11 cellular contexts compared by ENCODE assay signal in genomic region chrX:53357799-53358530, GRCh38.
DNase-seq lines count a peak whose midpoint lies in the region; ATAC-seq, FAIRE-seq and TF ChIP-seq lines count a peak whose summit lies in the region.
"Had no signal": no experiment of that assay in that cellular context is flagged by ENCODE, and none has a peak within 500 bp of the region (broad histone marks: within the 10 kb centered on the region; RNA-seq: fewer than 3 reads in every experiment).

No MANE protein-coding gene starts in this region.

- CTCF ChIA-PET in H1 (lab: Charles Lee; ENCODE audit: partially characterized antibody) = interaction anchor here (0.6 to 1.0 kb wide), 2 partner anchors 31 to 45 kb away, joined by 3 read pairs; no protein-coding TSS in a partner anchor

- no peak overlapping the region for H3K18ac ChIP-seq in H1 (ENCODE audit: extremely low read depth, low read length)

- no peaks in the 10 kb centered on the region for H4K20me1 ChIP-seq in H1 (replicated peaks in 1 of 2; ENCODE audit: control insufficient read depth in 1 of 2, insufficient read depth in 2 of 2, low read length in 2 of 2)
- no peaks in the 10 kb centered on the region for H4K20me1 ChIP-seq in neural progenitor cell (ENCODE audit: low read depth)

- H3K4me1 ChIP-seq in NT2/D1 (ENCODE audit: insufficient read depth, insufficient read length) (no peaks in the 10 kb centered on the region), H1 (replicated peaks in 1 of 4; ENCODE audit: control insufficient read depth in 3 of 4, insufficient read depth in 4 of 4, low read length in 3 of 4) (no peaks in the 10 kb centered on the region), neural progenitor cell (no peaks in the 10 kb centered on the region)

- POLR2A ChIA-PET in H1 (lab: Charles Lee; ENCODE audit: partially characterized antibody) = interaction anchor here (1.1 kb wide), 1 partner anchor 133 kb away, joined by 3 read pairs; no protein-coding TSS in a partner anchor

- H3K36me3 ChIP-seq in NT2/D1 (ENCODE audit: insufficient read depth, insufficient read length, low read length) = no peaks in the 10 kb centered on the region
- no peaks in the 10 kb centered on the region for H3K36me3 ChIP-seq in H1 (ENCODE audit: control insufficient read depth in 2 of 4, insufficient read depth in 4 of 4, low read length in 3 of 4)
- no peaks in the 10 kb centered on the region for H3K36me3 ChIP-seq in neural progenitor cell

- H3F3A ChIP-seq in neural progenitor cell (ENCODE audit: low read depth) = no peaks in the 10 kb centered on the region

- H3K79me2 ChIP-seq in H1 (ENCODE audit: control insufficient read depth in 1 of 2, insufficient read depth in 2 of 2, low read length in 2 of 2) (no peaks in the 10 kb centered on the region), neural progenitor cell (ENCODE audit: low read depth) (no peaks in the 10 kb centered on the region)

- H3K79me1 ChIP-seq in H1 (ENCODE audit: low read depth, low read length) = no peaks in the 10 kb centered on the region

- no peak overlapping the region for H3K14ac ChIP-seq in H1 (ENCODE audit: insufficient read length)

- H4K5ac ChIP-seq in H1 (ENCODE audit: insufficient read length, low read depth, low read length) = no peak overlapping the region

- no peak overlapping the region for H2BK5ac ChIP-seq in H1 (ENCODE audit: low read depth, low read length)

- H3K9me3 ChIP-seq in NT2/D1 (ENCODE audit: insufficient read depth, low read length) (peaks cover 8% of the 10 kb centered on the region; the same call in 1 of the 2 replicates), H1 (ENCODE audit: insufficient read depth in 2 of 2, low read depth in 1 of 2, low read length in 1 of 2) (no peaks in the 10 kb centered on the region), neural progenitor cell (ENCODE audit: low read depth) (no peaks in the 10 kb centered on the region)

- H3K4me2 ChIP-seq in H1 (ENCODE audit: insufficient read depth in 1 of 2, low read depth in 2 of 2, low read length in 2 of 2) = no peak overlapping the region
- H3K4me2 ChIP-seq in neural progenitor cell = no peak overlapping the region

- no peak overlapping the region for H3K23ac ChIP-seq in H1 (ENCODE audit: insufficient read length)

- peaks cover 3% of the 10 kb centered on the region for H3K4me1 Mint-ChIP-seq in neural progenitor cell
- H3K4me1 Mint-ChIP-seq: naive B cell had no signal

- H2BK15ac ChIP-seq in H1 (ENCODE audit: low read length) = no peak overlapping the region

- no peak for TF ChIP-seq CTCF in H1 (IDR thresholded peaks at IDR 0.05; ENCODE audit: control extremely low read depth in 1 of 3, insufficient read depth in 1 of 3, low read depth in 1 of 3, low read length in 3 of 3)
- TF ChIP-seq CTCF in neural progenitor cell (IDR thresholded peaks at IDR 0.05) = no peak

- no peak overlapping the region for H2AFZ ChIP-seq in H1 (ENCODE audit: low read length)
- no peak overlapping the region for H2AFZ ChIP-seq in neural progenitor cell (replicated peaks)

- H2BK120ac ChIP-seq in H1 (replicated peaks; ENCODE audit: low read depth, low read length) = no peak overlapping the region

- no peaks in the 10 kb centered on the region for H3K23me2 ChIP-seq in H1 (ENCODE audit: low read depth, low read length)

- H2BK12ac ChIP-seq in H1 (ENCODE audit: low read depth, low read length) = no peak overlapping the region

- no peak overlapping the region for H3K4me3 Mint-ChIP-seq in neural progenitor cell
- H3K4me3 Mint-ChIP-seq: naive B cell had no signal

- ATAC-seq in GM21367 (IDR thresholded peaks at IDR 0.05; ENCODE audit: unreplicated experiment) (no peak), GM19463 (IDR thresholded peaks at IDR 0.05; ENCODE audit: unreplicated experiment) (no peak), HG02623 (IDR thresholded peaks at IDR 0.05; ENCODE audit: unreplicated experiment) (no peak)

- no peak for DNase-seq in GM12891 (ENCODE audit: insufficient read length, low spot score)
- DNase-seq in NT2/D1 (ENCODE audit: low read depth, low spot score) = peak; percentile 44
- DNase-seq in H1 (ENCODE audit: low read depth in 1 of 2, low spot score in 2 of 2) = no peak
- peak; percentile 49 for DNase-seq in neural progenitor cell (ENCODE audit: low spot score)
- DNase-seq: aorta, DMS153, naive B cell, NCI-H187 had no signal

- H3K9ac ChIP-seq in NT2/D1 (ENCODE audit: insufficient read length, low read depth) = no peak overlapping the region
- H3K9ac ChIP-seq in H1 (replicated peaks in 1 of 4; ENCODE audit: extremely low read depth in 1 of 4, low read depth in 3 of 4, low read length in 3 of 4) = no peak overlapping the region
- no peak overlapping the region for H3K9ac ChIP-seq in neural progenitor cell

- no peaks in the 10 kb centered on the region for H3K27me3 ChIP-seq in NT2/D1 (ENCODE audit: insufficient read depth, insufficient read length)
- H3K27me3 ChIP-seq in H1 (replicated peaks in 1 of 4; ENCODE audit: control insufficient read depth in 3 of 4, extremely low read depth in 1 of 4, insufficient read depth in 3 of 4, low read length in 3 of 4) = no peaks in the 10 kb centered on the region
- no peaks in the 10 kb centered on the region for H3K27me3 ChIP-seq in neural progenitor cell

- H3K4me3 ChIP-seq in NT2/D1 (ENCODE audit: insufficient read length, low read depth) = no peak overlapping the region
- H3K4me3 ChIP-seq in H1 (ENCODE audit: extremely low read depth in 1 of 4, insufficient read depth in 2 of 4, low read depth in 3 of 4, low read length in 4 of 4) = no peak overlapping the region
- no peak overlapping the region for H3K4me3 ChIP-seq in neural progenitor cell

- H3K27ac Mint-ChIP-seq in neural progenitor cell = peak overlapping the region; percentile 10
- H3K27ac Mint-ChIP-seq: naive B cell had no signal

- no peak overlapping the region for H3K4ac ChIP-seq in H1 (replicated peaks; ENCODE audit: insufficient read length, low read depth, low read length)

- H3K56ac ChIP-seq in H1 (replicated peaks; ENCODE audit: insufficient read length, low read depth, low read length) = no peak overlapping the region

- TF ChIP-seq RAD21 in H1 (IDR thresholded peaks at IDR 0.05 in 1 of 2, conservative IDR thresholded peaks at IDR 0.05 in 1 of 2; ENCODE audit: low read depth in 2 of 2, low read length in 2 of 2) = no peak

- H3K9me3 Mint-ChIP-seq in neural progenitor cell = peaks cover 9% of the 10 kb centered on the region

- FAIRE-seq in GM12891 (lab: Jason Lieb, UNC) (peak; percentile 5), H1 (lab: Jason Lieb, UNC) (peak; percentile 72)

- H4K8ac ChIP-seq in H1 (ENCODE audit: extremely low read depth, insufficient read depth, low read length) = no peak overlapping the region

- H4K91ac ChIP-seq in H1 (replicated peaks; ENCODE audit: insufficient read length, low read length) = no peak overlapping the region

- no peak for TF ChIP-seq EP300 in H1 (IDR thresholded peaks at IDR 0.05; ENCODE audit: borderline replicate concordance in 1 of 2, low read depth in 2 of 2, low read length in 2 of 2)

- H3K27ac ChIP-seq in H1 (ENCODE audit: low read depth, low read length) (no peak overlapping the region), neural progenitor cell (no peak overlapping the region)

- TF ChIP-seq POLR2A in GM12891 (IDR thresholded peaks at IDR 0.05; ENCODE audit: low read depth, low read length) (no peak), H1 (IDR thresholded peaks at IDR 0.05; ENCODE audit: control extremely low read depth in 1 of 2, low read depth in 2 of 2, low read length in 2 of 2) (no peak)

- peaks cover 2% of the 10 kb centered on the region for H3K36me3 Mint-ChIP-seq in neural progenitor cell

- peaks cover 1% of the 10 kb centered on the region for H3K27me3 Mint-ChIP-seq in neural progenitor cell (ENCODE audit: insufficient read depth, low read depth)

- no peak overlapping the region for H2AK5ac ChIP-seq in H1 (ENCODE audit: low read depth, low read length)

- 58% methylated on average over 8 of the region's 8 CpGs; no CpG with 5 or more reads in 1 of the 2 experiments for WGBS in H1 (ENCODE audit: extremely low coverage in 1 of 2, insufficient coverage in 1 of 2, insufficient read length in 1 of 2, insufficient replicate concordance in 2 of 2, low coverage in 1 of 2, low lambda C conversion rate in 2 of 2, missing lambda C conversion rate in 1 of 2), 2 experiments

- H2BK20ac ChIP-seq in H1 (ENCODE audit: low read length) = no peak overlapping the region

TF ChIP-seq in GM12891, 5 proteins besides CTCF, POLR2A, EP300 and RAD21:
- no peak for TF ChIP-seq POU2F2 (IDR thresholded peaks at IDR 0.05; ENCODE audit: low read depth, low read length)
- no peak for TF ChIP-seq SPI1 (IDR thresholded peaks at IDR 0.05; ENCODE audit: low read depth, low read length)
- no peak for TF ChIP-seq TAF1 (IDR thresholded peaks at IDR 0.05; ENCODE audit: low read depth, low read length)
- TF ChIP-seq POLR2AphosphoS5 (IDR thresholded peaks at IDR 0.05; ENCODE audit: low read depth, low read length) = no peak
- no peak for TF ChIP-seq PAX5 (IDR thresholded peaks at IDR 0.05; ENCODE audit: insufficient read depth, low read length, severe bottlenecking)

TF ChIP-seq in H1, 55 proteins besides CTCF, POLR2A, EP300 and RAD21:
- TF ChIP-seq TBP (IDR thresholded peaks at IDR 0.05; ENCODE audit: low read depth, low read length) (no peak), CHD1 (IDR thresholded peaks at IDR 0.05; ENCODE audit: low read depth, low read length) (no peak)

Comparison
In these comparisons a context has a peak if more than half of its experiments do, and no peak if none do; other contexts are left out.
1. DNase-seq: peak in NT2/D1 (single experiment) and neural progenitor cell (single experiment); none in GM12891 (single experiment) and H1 (0 of 2).